In the genomic region with DNA sequence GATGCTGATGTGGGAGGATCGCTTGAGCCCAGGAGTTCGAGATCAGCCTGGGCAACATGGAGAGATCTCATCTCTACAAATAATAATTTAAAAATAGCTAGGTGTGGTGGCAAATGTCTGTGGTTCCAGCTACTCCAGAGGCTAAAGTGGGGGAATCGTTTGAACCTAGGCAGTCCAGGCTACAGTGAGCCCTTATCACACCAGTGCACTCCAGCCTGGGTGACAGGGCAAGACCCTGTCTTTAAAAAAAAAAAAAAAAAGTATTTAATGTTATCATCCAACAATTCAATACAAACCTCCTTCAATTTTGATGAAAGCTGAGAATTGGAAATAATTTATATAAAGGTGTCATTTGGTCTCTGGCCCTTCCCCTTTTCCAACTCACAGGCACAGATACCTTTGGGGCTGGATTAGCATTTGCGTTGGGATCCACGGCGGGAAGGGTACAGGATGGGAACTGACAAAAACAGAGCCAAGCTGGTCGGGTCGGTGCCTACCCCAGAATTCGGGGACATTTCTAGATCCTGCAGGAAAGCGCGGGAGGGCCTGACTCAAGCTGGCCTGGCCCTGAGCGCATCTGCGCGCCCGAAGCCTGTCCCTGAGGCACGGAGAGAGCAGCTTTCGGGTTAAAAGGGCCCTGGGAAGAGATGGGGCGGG, we compare ENCODE assay signal across 8 cellular contexts. TPM values are rescaled to one million over a fixed set of nuclear protein-coding genes. Genes with fewer than 3 reads are reported as not detected.
DNase-seq lines count a peak whose midpoint lies in the region; TF ChIP-seq lines count a peak whose summit lies in the region.

No MANE protein-coding gene starts in this region.

- H3K36me3 ChIP-seq in HAP-1 (replicated peaks): 0 out of 2 replicates have a peak, but pooled peaks cover 4% of the 10 kb centered on the region
- peaks cover 4% of the 10 kb centered on the region for H3K36me3 ChIP-seq in endodermal cell (ENCODE audit: control insufficient read depth, insufficient read depth, low read length)

- H3K9me3 ChIP-seq in HAP-1 (no peaks in the 10 kb centered on the region), endodermal cell (ENCODE audit: control insufficient read depth, low read length) (no peaks in the 10 kb centered on the region)

- peaks cover 8% of the 10 kb centered on the region for H3K36me3 Mint-ChIP-seq in endodermal cell (ENCODE audit: low read depth)
- H3K36me3 Mint-ChIP-seq in neural crest cell (ENCODE audit: low read depth): no peaks in the 10 kb centered on the region

- H3K4me3 Mint-ChIP-seq in endodermal cell (peak overlapping the region; percentile 95), neural crest cell (peak overlapping the region; percentile 98)

- no peaks in the 10 kb centered on the region for H3K27me3 ChIP-seq in HAP-1 (ENCODE audit: low read depth)
- H3K27me3 ChIP-seq in endodermal cell (ENCODE audit: control insufficient read depth, insufficient read depth, low read length, poor library complexity, severe bottlenecking): no peaks in the 10 kb centered on the region

- peak overlapping the region; percentile 68 for H3K4me3 ChIP-seq in GM08714 (ENCODE audit: low read length)
- peak overlapping the region; percentile 94 for H3K4me3 ChIP-seq in HAP-1
- H3K4me3 ChIP-seq in endodermal cell (ENCODE audit: low read length): peak overlapping the region; percentile 98

- no peaks in the 10 kb centered on the region for H3K9me3 Mint-ChIP-seq in endodermal cell
- H3K9me3 Mint-ChIP-seq in neural crest cell: no peaks in the 10 kb centered on the region

- H3K9ac ChIP-seq in endodermal cell (ENCODE audit: extremely low read depth, low read length, poor library complexity, severe bottlenecking): peak overlapping the region; percentile 48

- no peaks in the 10 kb centered on the region for H3K27me3 Mint-ChIP-seq in endodermal cell (ENCODE audit: insufficient read depth)
- H3K27me3 Mint-ChIP-seq in neural crest cell (ENCODE audit: low read depth): no peaks in the 10 kb centered on the region

- DNase-seq in HAP-1 (ENCODE audit: low spot score in 2 of 2) (peak in 1 of 2 experiments; percentile 11), OCI-M2 (lab: John Stamatoyannopoulos, UW; ENCODE audit: unreplicated experiment) (peak; percentile 80), endodermal cell (no peak), neural crest cell (ENCODE audit: low read depth, low spot score) (peak; percentile 12), DMS153 (lab: John Stamatoyannopoulos, UW) (no peak), putamen (ENCODE audit: low spot score) (no peak)
- no peak for DNase-seq in central memory CD4-positive, alpha-beta T cell

- TF ChIP-seq CTCF in endodermal cell (conservative IDR thresholded peaks at IDR 0.05): no peak
- TF ChIP-seq CTCF in neural crest cell (conservative IDR thresholded peaks at IDR 0.05): no peak

- in situ Hi-C loops in HAP-1 (cut with MboI; ENCODE audit: low sequenced_read_pairs): no loop called here

- peak overlapping the region; percentile 96 for H3K27ac Mint-ChIP-seq in endodermal cell
- peak overlapping the region; percentile 84 for H3K27ac Mint-ChIP-seq in neural crest cell (ENCODE audit: unreplicated experiment)

- H3K27ac ChIP-seq in endodermal cell (ENCODE audit: low read depth, low read length): peak overlapping the region; percentile 54

- H3K4me1 ChIP-seq in HAP-1: peaks cover 12% of the 10 kb centered on the region; the same call in 1 of the 2 replicates
- peaks cover 3% of the 10 kb centered on the region for H3K4me1 ChIP-seq in endodermal cell (ENCODE audit: control insufficient read depth, insufficient read depth, low read length)

- H3K4me1 Mint-ChIP-seq in endodermal cell (peaks cover 22% of the 10 kb centered on the region), neural crest cell (peaks cover 28% of the 10 kb centered on the region)

- 19 to 20% methylated on average over 15 to 17 of the region's 18 CpGs for WGBS in endodermal cell (ENCODE audit: insufficient coverage in 1 of 2, insufficient read length in 1 of 2), 2 experiments

RNA-seq across cellular contexts. Expression of a gene that starts 0.9 kb away (rescaled TPM):
- total RNA-seq in endodermal cell (100 to 1,000 TPM in 1 of 2 donors, 10 to 100 TPM in 1; 96.0 to 114 TPM), neural crest cell (146 TPM in 2 replicates)
- 105 TPM for polyA plus RNA-seq in endodermal cell (2013, experiment 1 of 2)
- 92.5 TPM for polyA plus RNA-seq in endodermal cell (2013, experiment 2 of 2)

RNA-seq across cellular contexts. Expression of a gene that starts 26.3 kb away (rescaled TPM):
- total RNA-seq in endodermal cell (under 1 TPM; 0.79 to 0.95 TPM), neural crest cell (0.12 TPM in 1 of 2 replicates, not detected in the other)
- polyA plus RNA-seq in endodermal cell (2013, experiment 1 of 2): 0.46 TPM
- polyA plus RNA-seq in endodermal cell (2013, experiment 2 of 2): 0.29 TPM

RNA-seq across cellular contexts. Expression of a gene that starts 51.3 kb away (rescaled TPM):
- 10 to 100 TPM; 19.6 to 20.3 TPM for total RNA-seq in endodermal cell
- polyA plus RNA-seq in endodermal cell (2013, experiment 1 of 2): 17.6 TPM
- 21.2 TPM for polyA plus RNA-seq in endodermal cell (2013, experiment 2 of 2)
- total RNA-seq in neural crest cell: 24.3 and 24.4 TPM in 2 replicates

Comparison
In these comparisons a context has a peak if more than half of its experiments do, and no peak if none do; other contexts are left out.
1. DNase-seq: peak in OCI-M2 (single experiment) and neural crest cell (single experiment); none in endodermal cell (single experiment), central memory CD4-positive, alpha-beta T cell (single experiment), DMS153 (single experiment) and putamen (single experiment).
2. Peak in every context shown above with its lines, with median percentiles within 50 percentile points of each other: H3K4me3 ChIP-seq.